ENCODE assay signal across 1 cellular context in genomic region chr19:781800-782194, GRCh38.
TF ChIP-seq lines count a peak whose summit lies in the region.

No MANE protein-coding gene starts in this region.

TF ChIP-seq in HepG2, 621 proteins besides CTCF, POLR2A, EP300 and RAD21:
- no peak for TF ChIP-seq FUBP1 (CRISPR knock-in tag; IDR thresholded peaks at IDR 0.05; ENCODE audit: borderline replicate concordance)
- no peak for TF ChIP-seq HOXA7 (CRISPR knock-in tag; IDR thresholded peaks at IDR 0.05)
- no peak; the same call in 1 of the 2 replicates for TF ChIP-seq HDAC1 (CRISPR knock-in tag; IDR thresholded peaks at IDR 0.05)
- peak; percentile 10; the same call in 1 of the 2 replicates for TF ChIP-seq SAP130 (CRISPR knock-in tag; IDR thresholded peaks at IDR 0.05; ENCODE audit: low read depth)
- peak; percentile 41; the same call in 1 of the 2 replicates for TF ChIP-seq ZNF292 (CRISPR knock-in tag; IDR thresholded peaks at IDR 0.05; ENCODE audit: borderline replicate concordance, low read depth)
- no peak for TF ChIP-seq HOXA5 (CRISPR knock-in tag; IDR thresholded peaks at IDR 0.05)
- TF ChIP-seq CREM (IDR thresholded peaks at IDR 0.05), result no peak
- TF ChIP-seq CREM (CRISPR knock-in tag; IDR thresholded peaks at IDR 0.05), result no peak
- peak; percentile 64; the same call in 1 of the 2 replicates for TF ChIP-seq ZNF460 (CRISPR knock-in tag; IDR thresholded peaks at IDR 0.05; ENCODE audit: borderline replicate concordance)
- no peak for TF ChIP-seq MLLT10 (CRISPR knock-in tag; IDR thresholded peaks at IDR 0.05)
- no peak for TF ChIP-seq ZNF776 (CRISPR knock-in tag; IDR thresholded peaks at IDR 0.05)
- no peak for TF ChIP-seq DRAP1 (CRISPR knock-in tag; IDR thresholded peaks at IDR 0.05)
- no peak for TF ChIP-seq NCOA1 (CRISPR knock-in tag; IDR thresholded peaks at IDR 0.05)
- 0 out of 2 replicates have a peak, but pooled peaks have one; percentile 20 for TF ChIP-seq MLX (CRISPR knock-in tag; IDR thresholded peaks at IDR 0.05)
- TF ChIP-seq ZNF329 (CRISPR knock-in tag; IDR thresholded peaks at IDR 0.05; ENCODE audit: low read depth), result peak; percentile 4; the same call in 1 of the 2 replicates
- no peak for TF ChIP-seq MYC (CRISPR knock-in tag; IDR thresholded peaks at IDR 0.05; ENCODE audit: borderline replicate concordance)
- TF ChIP-seq ZNF572 (CRISPR knock-in tag; IDR thresholded peaks at IDR 0.05), result no peak
- peak; percentile 16; the same call in 1 of the 2 replicates for TF ChIP-seq ZMYM3 (CRISPR knock-in tag; IDR thresholded peaks at IDR 0.05)
- TF ChIP-seq CHCHD3 (CRISPR knock-in tag; IDR thresholded peaks at IDR 0.05), result no peak
- no peak for TF ChIP-seq TP53 (CRISPR knock-in tag; conservative IDR thresholded peaks at IDR 0.05)
- no peak for TF ChIP-seq SMARCC2 (IDR thresholded peaks at IDR 0.05)
- no peak for TF ChIP-seq ZNF570 (CRISPR knock-in tag; IDR thresholded peaks at IDR 0.05; ENCODE audit: borderline replicate concordance)
- 0 out of 2 replicates have a peak, but pooled peaks have one; percentile 21 for TF ChIP-seq ZNF543 (CRISPR knock-in tag; IDR thresholded peaks at IDR 0.05)
- no peak for TF ChIP-seq ZZZ3 (CRISPR knock-in tag; IDR thresholded peaks at IDR 0.05; ENCODE audit: borderline replicate concordance)
- no peak for TF ChIP-seq FOXP4 (CRISPR knock-in tag; IDR thresholded peaks at IDR 0.05)
- TF ChIP-seq KAT2B (IDR thresholded peaks at IDR 0.05; ENCODE audit: borderline replicate concordance, low read depth, low read length), result no peak
- no peak for TF ChIP-seq IRX3 (CRISPR knock-in tag; IDR thresholded peaks at IDR 0.05; ENCODE audit: borderline replicate concordance, low read depth)
- no peak for TF ChIP-seq KAT7 (CRISPR knock-in tag; IDR thresholded peaks at IDR 0.05; ENCODE audit: borderline replicate concordance)
- no peak for TF ChIP-seq DBP (CRISPR knock-in tag; IDR thresholded peaks at IDR 0.05; ENCODE audit: not compliant biosample characterization)
- TF ChIP-seq ZNF512B (CRISPR knock-in tag; IDR thresholded peaks at IDR 0.05; ENCODE audit: borderline replicate concordance), result no peak
- TF ChIP-seq HOXA3 (CRISPR knock-in tag; IDR thresholded peaks at IDR 0.05), result no peak
- TF ChIP-seq IKZF5 (CRISPR knock-in tag; IDR thresholded peaks at IDR 0.05), result no peak
- no peak for TF ChIP-seq FOSL2 (CRISPR knock-in tag; IDR thresholded peaks at IDR 0.05)
